Comparison of ENCODE assay signal across 14 cellular contexts in the genomic region with DNA sequence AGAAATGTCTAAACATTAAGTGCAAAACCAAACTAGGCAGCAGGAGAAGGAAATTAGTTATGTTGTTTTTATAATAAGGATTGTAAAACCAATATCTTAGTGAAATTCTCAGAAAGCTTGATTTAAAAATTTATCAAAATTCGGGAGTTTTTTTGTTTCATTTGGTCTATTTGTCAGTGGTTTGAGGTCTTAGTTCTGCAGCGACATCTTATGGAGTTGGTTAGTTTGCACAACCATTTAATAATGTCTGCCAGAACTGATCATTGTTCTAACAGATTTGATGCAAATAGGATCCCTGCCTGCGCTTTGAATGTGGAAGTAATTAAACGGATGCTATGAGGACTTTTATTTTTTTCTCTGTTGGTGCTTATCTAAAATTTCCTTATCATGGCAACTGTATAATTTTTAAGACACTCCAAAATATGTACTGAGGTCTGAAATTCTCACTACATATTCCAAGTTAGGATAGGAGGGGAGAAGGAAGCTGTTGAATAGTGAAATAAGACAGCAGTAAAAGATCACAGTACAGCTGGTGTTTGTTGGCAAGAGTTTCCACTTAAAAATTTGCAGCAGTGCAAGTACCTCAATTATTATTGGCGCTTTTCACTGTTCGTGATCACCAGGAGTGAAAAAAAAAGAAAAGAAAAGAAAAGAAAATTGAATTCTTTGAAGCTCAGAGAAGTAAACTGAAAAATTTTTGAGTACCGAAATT.
DNase-seq lines count a peak whose midpoint lies in the region; ATAC-seq and TF ChIP-seq lines count a peak whose summit lies in the region.
"Had no signal": no experiment of that assay in that cellular context is flagged by ENCODE, and none has a peak within 500 bp of the region (broad histone marks: within the 10 kb centered on the region; RNA-seq: fewer than 3 reads in every experiment).

No MANE protein-coding gene starts in this region.

- dilution Hi-C loops in mammary epithelial cell (cut with HindIII; ENCODE audit: low sequenced_read_pairs) = no loop called here

- no peak overlapping the region for H3K9ac ChIP-seq in mammary epithelial cell (ENCODE audit: insufficient read depth, low read length)
- no peak overlapping the region for H3K9ac ChIP-seq in smooth muscle cell (ENCODE audit: low read depth)

- no TSS peak for BruUV-seq in MCF 10A (replicated peaks; lab: Mats Ljungman, UMichigan)
- no TSS peak for BruUV-seq in mammary epithelial cell (replicated peaks; lab: Mats Ljungman, UMichigan)

- no peak overlapping the region for H3K4me3 Mint-ChIP-seq in MCF 10A (ENCODE audit: unreplicated experiment)
- H3K4me3 Mint-ChIP-seq in activated CD8-positive, alpha-beta T cell treated with anti-CD3 and anti-CD28 coated beads, Interleukin-2, amount 10 ng/mL, durations not matched to agents 7 days and 5 days = no peak overlapping the region
- H3K4me3 Mint-ChIP-seq: activated naive CD4-positive, alpha-beta T cell treated with anti-CD3 and anti-CD28 coated beads for 36 hours; B cell; T-cell had no signal

- H3K4me1 ChIP-seq in mammary epithelial cell (ENCODE audit: insufficient read depth, low read length) (no peaks in the 10 kb centered on the region), smooth muscle cell (ENCODE audit: low read depth) (no peaks in the 10 kb centered on the region)
- H3K4me1 ChIP-seq: tibial artery had no signal

- peaks cover 5% of the 10 kb centered on the region for H3K27me3 Mint-ChIP-seq in MCF 10A (ENCODE audit: insufficient read depth, unreplicated experiment)
- H3K27me3 Mint-ChIP-seq in activated CD8-positive, alpha-beta T cell treated with anti-CD3 and anti-CD28 coated beads, Interleukin-2, amount 10 ng/mL, durations not matched to agents 7 days and 5 days (ENCODE audit: low read depth) = no peaks in the 10 kb centered on the region
- H3K27me3 Mint-ChIP-seq: B cell, T-cell had no signal

- H3K4me3 ChIP-seq in mammary epithelial cell (replicated peaks in 1 of 3; ENCODE audit: insufficient read depth in 1 of 3, low read depth in 2 of 3, low read length in 3 of 3) = no peak overlapping the region
- H3K4me3 ChIP-seq in epithelial cell of esophagus (ENCODE audit: low read length) = no peak overlapping the region
- no peak overlapping the region for H3K4me3 ChIP-seq in smooth muscle cell
- H3K4me3 ChIP-seq: hepatocyte, tibial artery had no signal

- H3K36me3 ChIP-seq in mammary epithelial cell (ENCODE audit: insufficient read depth, low read length) = no peaks in the 10 kb centered on the region
- H3K36me3 ChIP-seq in smooth muscle cell (ENCODE audit: low read depth) = no peaks in the 10 kb centered on the region
- H3K36me3 ChIP-seq: tibial artery had no signal

- 51% methylated on average over 7 of the region's 7 CpGs for WGBS in mammary epithelial cell (ENCODE audit: low coverage, missing lambda C conversion rate)
- WGBS in smooth muscle cell (ENCODE audit: low lambda C conversion rate) = 85% methylated on average over 7 of the region's 7 CpGs

- in situ Hi-C loops in mammary epithelial cell (cut with MboI; ENCODE audit: low sequenced_read_pairs in 2 of 2) = no loop called here

- H3K27ac Mint-ChIP-seq in MCF 10A (ENCODE audit: low read depth, unreplicated experiment) = no peak overlapping the region
- no peak overlapping the region for H3K27ac Mint-ChIP-seq in activated CD8-positive, alpha-beta T cell treated with anti-CD3 and anti-CD28 coated beads, Interleukin-2, amount 10 ng/mL, durations not matched to agents 7 days and 5 days
- H3K27ac Mint-ChIP-seq: activated naive CD4-positive, alpha-beta T cell treated with anti-CD3 and anti-CD28 coated beads for 36 hours; B cell; T-cell had no signal

- H3K27ac ChIP-seq in mammary epithelial cell (ENCODE audit: insufficient read depth, low read depth, low read length) (no peak overlapping the region), smooth muscle cell (ENCODE audit: low read depth) (no peak overlapping the region)
- H3K27ac ChIP-seq: hepatocyte, tibial artery had no signal

- TF ChIP-seq CTCF in MCF 10A (IDR thresholded peaks at IDR 0.05; ENCODE audit: unreplicated experiment) (no peak), mammary epithelial cell (conservative IDR thresholded peaks at IDR 0.05 in 1 of 2, IDR thresholded peaks at IDR 0.05 in 1 of 2; ENCODE audit: extremely low read depth in 1 of 2, insufficient read depth in 1 of 2, low read depth in 1 of 2, low read length in 2 of 2) (no peak), epithelial cell of esophagus (IDR thresholded peaks at IDR 0.05; ENCODE audit: insufficient read depth, low read depth, low read length, missing control alignments) (peak; percentile 5), smooth muscle cell (IDR thresholded peaks at IDR 0.05; ENCODE audit: borderline replicate concordance, insufficient read depth, poor library complexity, severe bottlenecking) (no peak)

- no peaks in the 10 kb centered on the region for H3F3A ChIP-seq in smooth muscle cell (ENCODE audit: low read depth)

- intact Hi-C loops in MCF 10A (cut with micrococcal nuclease) (no loop called here), mammary epithelial cell (cut with micrococcal nuclease) (no loop called here)

- H3K36me3 Mint-ChIP-seq in MCF 10A (ENCODE audit: insufficient read depth, unreplicated experiment) = peaks cover under 1% of the 10 kb centered on the region
- H3K36me3 Mint-ChIP-seq in activated CD8-positive, alpha-beta T cell treated with anti-CD3 and anti-CD28 coated beads, Interleukin-2, amount 10 ng/mL, durations not matched to agents 7 days and 5 days (ENCODE audit: low read depth) = no peaks in the 10 kb centered on the region
- H3K36me3 Mint-ChIP-seq: T-cell had no signal

- H3K4me2 ChIP-seq in mammary epithelial cell (ENCODE audit: insufficient read depth, low read depth, low read length) (no peak overlapping the region), smooth muscle cell (no peak overlapping the region)
- H3K4me2 ChIP-seq: hepatocyte had no signal

- H3K79me2 ChIP-seq in mammary epithelial cell (ENCODE audit: insufficient read depth, low read length) (no peaks in the 10 kb centered on the region), smooth muscle cell (ENCODE audit: low read depth) (no peaks in the 10 kb centered on the region)
- H3K79me2 ChIP-seq: hepatocyte had no signal

- H3K9me3 ChIP-seq in mammary epithelial cell (replicated peaks; ENCODE audit: insufficient read depth, low read length) (no peaks in the 10 kb centered on the region), smooth muscle cell (replicated peaks; ENCODE audit: low read depth) (no peaks in the 10 kb centered on the region)
- H3K9me3 ChIP-seq: tibial artery had no signal

- H2AFZ ChIP-seq in mammary epithelial cell (ENCODE audit: low read depth, low read length) = no peak overlapping the region
- peak overlapping the region; percentile 17 for H2AFZ ChIP-seq in smooth muscle cell (ENCODE audit: low read depth)
- H2AFZ ChIP-seq: hepatocyte had no signal

- H4K20me1 ChIP-seq in mammary epithelial cell (ENCODE audit: insufficient read depth, low read length) (no peaks in the 10 kb centered on the region), smooth muscle cell (ENCODE audit: low read depth) (no peaks in the 10 kb centered on the region)

- DNase-seq in MCF 10A (ENCODE audit: unreplicated experiment) (peak; percentile 22), mammary epithelial cell (no peak), NCI-H446 (lab: John Stamatoyannopoulos, UW) (peak; percentile 65 to 76), epithelial cell of esophagus (ENCODE audit: low read depth) (no peak), smooth muscle cell (lab: John Stamatoyannopoulos, UW; ENCODE audit: unreplicated experiment) (no peak), cerebellum (ENCODE audit: low spot score) (no peak)
- no peak for DNase-seq in activated CD8-positive, alpha-beta T cell treated with anti-CD3 and anti-CD28 coated beads, Interleukin-2, amount 10 ng/mL, durations not matched to agents 7 days and 5 days
- DNase-seq: activated CD4-positive, alpha-beta T cell treated with anti-CD3 and anti-CD28 coated beads, Interleukin-2, amount 50 U/mL, for 4 hours; activated naive CD4-positive, alpha-beta T cell treated with anti-CD3 and anti-CD28 coated beads for 36 hours; T-cell; tibial artery had no signal

- POLR2A ChIA-PET in MCF 10A (lab: Yijun Ruan, JAX) = no interaction called here
- POLR2A ChIA-PET in activated CD8-positive, alpha-beta T cell treated with anti-CD3 and anti-CD28 coated beads, Interleukin-2, amount 10 ng/mL, durations not matched to agents 7 days and 5 days (lab: Charles Lee) = no interaction called here

- CTCF ChIA-PET in MCF 10A (lab: Yijun Ruan, JAX) = interaction anchor here (0.8 to 1.5 kb wide), 8 partner anchors 12 to 672 kb away, joined by 3 to 5 read pairs (median 3); no protein-coding TSS in a partner anchor
- CTCF ChIA-PET in mammary epithelial cell (lab: Charles Lee; ENCODE audit: low non-redundant PET) = no interaction called here
- CTCF ChIA-PET in activated CD8-positive, alpha-beta T cell treated with anti-CD3 and anti-CD28 coated beads, Interleukin-2, amount 10 ng/mL, durations not matched to agents 7 days and 5 days (lab: Charles Lee) = no interaction called here

- peaks cover 6% of the 10 kb centered on the region for H3K9me3 Mint-ChIP-seq in MCF 10A (ENCODE audit: unreplicated experiment)
- peaks cover 7% of the 10 kb centered on the region for H3K9me3 Mint-ChIP-seq in activated CD8-positive, alpha-beta T cell treated with anti-CD3 and anti-CD28 coated beads, Interleukin-2, amount 10 ng/mL, durations not matched to agents 7 days and 5 days (ENCODE audit: insufficient read depth)

- H3K27me3 ChIP-seq in mammary epithelial cell (ENCODE audit: insufficient read depth, low read length) (no peaks in the 10 kb centered on the region), smooth muscle cell (ENCODE audit: low read depth) (no peaks in the 10 kb centered on the region)
- H3K27me3 ChIP-seq: hepatocyte, tibial artery had no signal

- ATAC-seq in activated CD8-positive, alpha-beta T cell treated with anti-CD3 and anti-CD28 coated beads, Interleukin-2, amount 10 ng/mL, durations not matched to agents 7 days and 5 days = no peak
- ATAC-seq in GM19395 (IDR thresholded peaks at IDR 0.05; ENCODE audit: unreplicated experiment) = no peak
- ATAC-seq: T-cell had no signal

- peaks cover 7% of the 10 kb centered on the region for H3K4me1 Mint-ChIP-seq in MCF 10A (ENCODE audit: insufficient read depth, unreplicated experiment)
- H3K4me1 Mint-ChIP-seq in activated CD8-positive, alpha-beta T cell treated with anti-CD3 and anti-CD28 coated beads, Interleukin-2, amount 10 ng/mL, durations not matched to agents 7 days and 5 days (ENCODE audit: low read depth) = no peaks in the 10 kb centered on the region
- H3K4me1 Mint-ChIP-seq: B cell, T-cell had no signal

Comparison
In these comparisons a context has a peak if more than half of its experiments do, and no peak if none do; other contexts are left out.
1. DNase-seq: peak in MCF 10A (single experiment) and NCI-H446 (2 of 2); none in mammary epithelial cell (single experiment), epithelial cell of esophagus (single experiment), smooth muscle cell (single experiment), activated CD8-positive, alpha-beta T cell treated with anti-CD3 and anti-CD28 coated beads, Interleukin-2, amount 10 ng/mL, durations not matched to agents 7 days and 5 days (single experiment) and cerebellum (single experiment).